Comparison of ENCODE assay signal across 12 cellular contexts in genomic region chr7:81618400-81619014, GRCh38.
DNase-seq lines count a peak whose midpoint lies in the region; TF ChIP-seq lines count a peak whose summit lies in the region.
"Had no signal": no experiment of that assay in that cellular context is flagged by ENCODE, and none has a peak within 500 bp of the region (broad histone marks: within the 10 kb centered on the region; RNA-seq: fewer than 3 reads in every experiment).

No MANE protein-coding gene starts in this region.

- BruUV-seq in Calu3 (replicated peaks; lab: Mats Ljungman, UMichigan) = no TSS peak

- H3K27ac ChIP-seq in mesodermal cell (ENCODE audit: low read depth, low read length, severe bottlenecking) = peak overlapping the region; percentile 20
- H3K27ac ChIP-seq in right atrium auricular region = no peak overlapping the region
- H3K27ac ChIP-seq: left ventricle myocardium inferior, psoas muscle had no signal

- no peak overlapping the region for H3K27ac Mint-ChIP-seq in Calu3 (ENCODE audit: unreplicated experiment)
- H3K27ac Mint-ChIP-seq: activated T-cell treated with anti-CD3 and anti-CD28 coated beads, Interleukin-2, amount 50 U/mL, for 72 hours; T-helper 17 cell had no signal

- H3K9me3 Mint-ChIP-seq in Calu3 (ENCODE audit: low read depth, unreplicated experiment) = no peaks in the 10 kb centered on the region

- no peaks in the 10 kb centered on the region for H3K36me3 Mint-ChIP-seq in Calu3 (ENCODE audit: insufficient read depth, unreplicated experiment)

- H3K4me3 Mint-ChIP-seq in Calu3 (ENCODE audit: low read depth, unreplicated experiment) = no peak overlapping the region
- H3K4me3 Mint-ChIP-seq: activated T-cell treated with anti-CD3 and anti-CD28 coated beads, Interleukin-2, amount 50 U/mL, for 72 hours; T-helper 17 cell had no signal

- H3K9me3 ChIP-seq in mesodermal cell (ENCODE audit: control insufficient read depth, low read length) = no peaks in the 10 kb centered on the region
- H3K9me3 ChIP-seq in right atrium auricular region = no peaks in the 10 kb centered on the region
- H3K9me3 ChIP-seq: left ventricle myocardium inferior, psoas muscle had no signal

- H3K27me3 Mint-ChIP-seq in Calu3 (ENCODE audit: unreplicated experiment) = no peaks in the 10 kb centered on the region
- H3K27me3 Mint-ChIP-seq: T-helper 17 cell had no signal

- no peaks in the 10 kb centered on the region for H3K27me3 ChIP-seq in right atrium auricular region

- 40 to 83% methylated on average over 1 of the region's 4 CpGs for WGBS in mesodermal cell (ENCODE audit: insufficient coverage in 2 of 2), 2 experiments

- H3K36me3 ChIP-seq in mesodermal cell (ENCODE audit: control insufficient read depth, insufficient read depth, low read length) (no peaks in the 10 kb centered on the region), right atrium auricular region (no peaks in the 10 kb centered on the region)
- H3K36me3 ChIP-seq: left ventricle myocardium inferior had no signal

- H3K4me1 Mint-ChIP-seq in Calu3 (ENCODE audit: low read depth, unreplicated experiment) = peaks cover 36% of the 10 kb centered on the region
- H3K4me1 Mint-ChIP-seq: T-helper 17 cell had no signal

- peak; percentile 38 for DNase-seq in Calu3
- DNase-seq in NCI-H446 treated with DMSO at 0.1 percent for 48 hours (lab: John Stamatoyannopoulos, UW) = peak; percentile 81
- peak; percentile 93 to 98 for DNase-seq in cardiac fibroblast (ENCODE audit: low read depth in 2 of 2)
- DNase-seq in NCI-H1105 treated with DMSO at 0.1 percent for 48 hours (lab: John Stamatoyannopoulos, UW) = no peak
- DNase-seq in right atrium auricular region (ENCODE audit: low spot score) = no peak
- no peak for DNase-seq in T-helper 9 cell
- no peak for DNase-seq in ecto neural progenitor cell (ENCODE audit: low spot score)
- DNase-seq: activated T-cell treated with anti-CD3 and anti-CD28 coated beads, Interleukin-2, amount 50 U/mL, for 72 hours; left ventricle myocardium inferior; psoas muscle; T-helper 17 cell had no signal

- TF ChIP-seq CTCF in Calu3 (IDR thresholded peaks at IDR 0.05; ENCODE audit: unreplicated experiment) (no peak), cardiac fibroblast (IDR thresholded peaks at IDR 0.05; ENCODE audit: low read depth, low read length) (no peak), right atrium auricular region (IDR thresholded peaks at IDR 0.05) (no peak)

- CTCF ChIA-PET in Calu3 (lab: Charles Lee) = no interaction called here

- H3K4me3 ChIP-seq in cardiac fibroblast (replicated peaks in 1 of 2; ENCODE audit: low read depth in 2 of 2, low read length in 2 of 2) (no peak overlapping the region), mesodermal cell (ENCODE audit: extremely low read depth, insufficient read depth, low read length, poor library complexity, severe bottlenecking) (no peak overlapping the region), right atrium auricular region (no peak overlapping the region)
- H3K4me3 ChIP-seq: left ventricle myocardium inferior, psoas muscle had no signal

- H3K4me1 ChIP-seq in mesodermal cell (ENCODE audit: control insufficient read depth, insufficient read depth, low read length, poor library complexity, severe bottlenecking) (peaks cover 25% of the 10 kb centered on the region), right atrium auricular region (no peaks in the 10 kb centered on the region)
- H3K4me1 ChIP-seq: left ventricle myocardium inferior, psoas muscle had no signal

- intact Hi-C loops in Calu3 (cut with micrococcal nuclease; ENCODE audit: unreplicated experiment) = no loop called here

Comparison
In these comparisons a context has a peak if more than half of its experiments do, and no peak if none do; other contexts are left out.
1. DNase-seq: peak in Calu3 (single experiment), NCI-H446 treated with DMSO at 0.1 percent for 48 hours (single experiment) and cardiac fibroblast (2 of 2); none in NCI-H1105 treated with DMSO at 0.1 percent for 48 hours (single experiment), right atrium auricular region (single experiment), T-helper 9 cell (single experiment) and ecto neural progenitor cell (single experiment).